1 cellular context compared by ENCODE assay signal in the genomic region with DNA sequence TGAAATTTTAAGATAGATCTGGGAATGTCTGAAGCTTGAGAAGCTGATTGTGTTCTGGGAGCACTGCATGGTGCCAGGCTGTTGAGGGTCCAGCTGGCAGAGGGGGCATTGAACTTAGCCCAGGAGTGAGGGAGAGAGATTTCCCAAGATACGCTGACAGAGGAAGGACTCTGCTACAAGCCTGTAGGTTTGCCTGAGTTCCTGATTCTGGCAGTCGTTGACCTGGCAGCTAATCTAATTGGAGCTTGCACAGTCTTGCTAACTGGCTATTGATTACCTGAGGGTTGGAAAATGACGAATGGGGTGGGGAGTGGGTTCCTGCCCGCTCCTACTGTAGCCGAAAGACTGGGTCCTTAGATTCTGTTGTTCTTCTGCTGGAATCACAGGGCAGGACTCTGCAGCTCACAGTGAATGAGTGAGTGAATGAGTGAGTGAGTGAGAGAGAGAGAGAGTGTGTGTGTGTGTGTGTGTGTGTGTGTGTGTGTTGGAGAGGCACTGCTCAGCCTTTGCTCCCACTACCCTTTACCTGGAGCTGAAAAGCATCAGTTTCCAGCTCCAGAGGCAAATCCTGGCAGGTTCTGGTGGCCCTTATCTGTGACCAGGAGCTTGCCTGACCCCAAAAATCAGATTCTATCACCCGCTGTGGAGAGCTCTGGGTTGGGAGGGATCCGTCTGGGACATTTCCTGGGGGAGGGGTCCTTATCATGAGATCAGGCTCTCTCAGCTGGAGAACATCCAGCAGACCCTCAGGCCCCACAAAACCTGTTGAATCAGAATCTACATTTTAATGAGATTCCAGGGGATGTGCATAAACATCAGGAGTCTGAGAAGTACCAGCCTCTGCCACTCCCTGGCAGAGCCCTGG.
TF ChIP-seq lines count a peak whose summit lies in the region.

No MANE protein-coding gene starts in this region.

TF ChIP-seq in WTC11, 78 proteins besides CTCF, POLR2A, EP300 and RAD21 (continued from another document):
- TF ChIP-seq, protein P1, sequence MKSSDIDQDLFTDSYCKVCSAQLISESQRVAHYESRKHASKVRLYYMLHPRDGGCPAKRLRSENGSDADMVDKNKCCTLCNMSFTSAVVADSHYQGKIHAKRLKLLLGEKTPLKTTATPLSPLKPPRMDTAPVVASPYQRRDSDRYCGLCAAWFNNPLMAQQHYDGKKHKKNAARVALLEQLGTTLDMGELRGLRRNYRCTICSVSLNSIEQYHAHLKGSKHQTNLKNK (CRISPR knock-in tag; IDR thresholded peaks at IDR 0.05), result no peak
- no peak for TF ChIP-seq SMAD4 (CRISPR knock-in tag; IDR thresholded peaks at IDR 0.05)
- TF ChIP-seq JAZF1 (CRISPR knock-in tag; IDR thresholded peaks at IDR 0.05), result no peak
- TF ChIP-seq PRRX2 (CRISPR knock-in tag; IDR thresholded peaks at IDR 0.05), result no peak
- TF ChIP-seq, protein P2, sequence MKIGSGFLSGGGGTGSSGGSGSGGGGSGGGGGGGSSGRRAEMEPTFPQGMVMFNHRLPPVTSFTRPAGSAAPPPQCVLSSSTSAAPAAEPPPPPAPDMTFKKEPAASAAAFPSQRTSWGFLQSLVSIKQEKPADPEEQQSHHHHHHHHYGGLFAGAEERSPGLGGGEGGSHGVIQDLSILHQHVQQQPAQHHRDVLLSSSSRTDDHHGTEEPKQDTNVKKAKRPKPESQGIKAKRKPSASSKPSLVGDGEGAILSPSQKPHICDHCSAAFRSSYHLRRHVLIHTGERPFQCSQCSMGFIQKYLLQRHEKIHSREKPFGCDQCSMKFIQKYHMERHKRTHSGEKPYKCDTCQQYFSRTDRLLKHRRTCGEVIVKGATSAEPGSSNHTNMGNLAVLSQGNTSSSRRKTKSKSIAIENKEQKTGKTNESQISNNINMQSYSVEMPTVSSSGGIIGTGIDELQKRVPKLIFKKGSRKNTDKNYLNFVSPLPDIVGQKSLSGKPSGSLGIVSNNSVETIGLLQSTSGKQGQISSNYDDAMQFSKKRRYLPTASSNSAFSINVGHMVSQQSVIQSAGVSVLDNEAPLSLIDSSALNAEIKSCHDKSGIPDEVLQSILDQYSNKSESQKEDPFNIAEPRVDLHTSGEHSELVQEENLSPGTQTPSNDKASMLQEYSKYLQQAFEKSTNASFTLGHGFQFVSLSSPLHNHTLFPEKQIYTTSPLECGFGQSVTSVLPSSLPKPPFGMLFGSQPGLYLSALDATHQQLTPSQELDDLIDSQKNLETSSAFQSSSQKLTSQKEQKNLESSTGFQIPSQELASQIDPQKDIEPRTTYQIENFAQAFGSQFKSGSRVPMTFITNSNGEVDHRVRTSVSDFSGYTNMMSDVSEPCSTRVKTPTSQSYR (CRISPR knock-in tag; IDR thresholded peaks at IDR 0.05), result no peak
- TF ChIP-seq, protein P3, sequence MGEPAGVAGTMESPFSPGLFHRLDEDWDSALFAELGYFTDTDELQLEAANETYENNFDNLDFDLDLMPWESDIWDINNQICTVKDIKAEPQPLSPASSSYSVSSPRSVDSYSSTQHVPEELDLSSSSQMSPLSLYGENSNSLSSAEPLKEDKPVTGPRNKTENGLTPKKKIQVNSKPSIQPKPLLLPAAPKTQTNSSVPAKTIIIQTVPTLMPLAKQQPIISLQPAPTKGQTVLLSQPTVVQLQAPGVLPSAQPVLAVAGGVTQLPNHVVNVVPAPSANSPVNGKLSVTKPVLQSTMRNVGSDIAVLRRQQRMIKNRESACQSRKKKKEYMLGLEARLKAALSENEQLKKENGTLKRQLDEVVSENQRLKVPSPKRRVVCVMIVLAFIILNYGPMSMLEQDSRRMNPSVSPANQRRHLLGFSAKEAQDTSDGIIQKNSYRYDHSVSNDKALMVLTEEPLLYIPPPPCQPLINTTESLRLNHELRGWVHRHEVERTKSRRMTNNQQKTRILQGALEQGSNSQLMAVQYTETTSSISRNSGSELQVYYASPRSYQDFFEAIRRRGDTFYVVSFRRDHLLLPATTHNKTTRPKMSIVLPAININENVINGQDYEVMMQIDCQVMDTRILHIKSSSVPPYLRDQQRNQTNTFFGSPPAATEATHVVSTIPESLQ (CRISPR knock-in tag; IDR thresholded peaks at IDR 0.05), result no peak
- TF ChIP-seq IRF1 (CRISPR knock-in tag; IDR thresholded peaks at IDR 0.05), result no peak
- no peak for TF ChIP-seq STAT6 (CRISPR knock-in tag; conservative IDR thresholded peaks at IDR 0.05; ENCODE audit: low read depth)
- no peak for TF ChIP-seq CDX4 (CRISPR knock-in tag; IDR thresholded peaks at IDR 0.05; ENCODE audit: borderline replicate concordance)
- no peak for TF ChIP-seq HMGXB4 (CRISPR knock-in tag; IDR thresholded peaks at IDR 0.05)
- TF ChIP-seq, protein P4, sequence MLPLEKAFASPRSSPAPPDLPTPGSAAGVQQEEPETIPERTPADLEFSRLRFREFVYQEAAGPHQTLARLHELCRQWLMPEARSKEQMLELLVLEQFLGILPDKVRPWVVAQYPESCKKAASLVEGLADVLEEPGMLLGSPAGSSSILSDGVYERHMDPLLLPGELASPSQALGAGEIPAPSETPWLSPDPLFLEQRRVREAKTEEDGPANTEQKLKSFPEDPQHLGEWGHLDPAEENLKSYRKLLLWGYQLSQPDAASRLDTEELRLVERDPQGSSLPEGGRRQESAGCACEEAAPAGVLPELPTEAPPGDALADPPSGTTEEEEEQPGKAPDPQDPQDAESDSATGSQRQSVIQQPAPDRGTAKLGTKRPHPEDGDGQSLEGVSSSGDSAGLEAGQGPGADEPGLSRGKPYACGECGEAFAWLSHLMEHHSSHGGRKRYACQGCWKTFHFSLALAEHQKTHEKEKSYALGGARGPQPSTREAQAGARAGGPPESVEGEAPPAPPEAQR (CRISPR knock-in tag; IDR thresholded peaks at IDR 0.05), result no peak
- TF ChIP-seq TEAD1 (CRISPR knock-in tag; IDR thresholded peaks at IDR 0.05), result no peak
- TF ChIP-seq MYBL2 (CRISPR knock-in tag; IDR thresholded peaks at IDR 0.05), result no peak
- TF ChIP-seq ZBTB43 (CRISPR knock-in tag; IDR thresholded peaks at IDR 0.05), result no peak
- TF ChIP-seq SOX15 (CRISPR knock-in tag; IDR thresholded peaks at IDR 0.05), result no peak
